9 cellular contexts compared by ENCODE assay signal in genomic region chr16:16075463-16076399, GRCh38.
A peak's percentile ranks its signal among the peaks of the same experiment; 100 is the strongest.
DNase-seq lines count a peak whose midpoint lies in the region; ATAC-seq, FAIRE-seq and TF ChIP-seq lines count a peak whose summit lies in the region.
"Had no signal": no experiment of that assay in that cellular context is flagged by ENCODE, and none has a peak within 500 bp of the region (broad histone marks: within the 10 kb centered on the region; RNA-seq: fewer than 3 reads in every experiment).

No MANE protein-coding gene starts in this region.

- H4K20me1 ChIP-seq in K562 (replicated peaks; ENCODE audit: control insufficient read depth, insufficient read depth, low read length): no peaks in the 10 kb centered on the region

- H2AFZ ChIP-seq in K562 (ENCODE audit: low read depth, low read length): no peak overlapping the region

- no peak for TF ChIP-seq RAD21 in K562 (CRISPR knock-in tag; conservative IDR thresholded peaks at IDR 0.05 in 1 of 2, IDR thresholded peaks at IDR 0.05 in 1 of 2)

- H3K9ac ChIP-seq in K562 (ENCODE audit: insufficient read depth in 1 of 2, low read depth in 2 of 2, low read length in 2 of 2): 0 out of 4 replicates have a peak overlapping the region, but pooled peaks of 1 of the 2 experiments have one; percentile 65

- no TSS peak for BruUV-seq in K562 (replicated peaks; lab: Mats Ljungman, UMichigan)

- TF ChIP-seq POLR2A in K562 (conservative IDR thresholded peaks at IDR 0.05): no peak
- no peak for TF ChIP-seq POLR2A in lower leg skin (IDR thresholded peaks at IDR 0.05)
- TF ChIP-seq POLR2A in testis (IDR thresholded peaks at IDR 0.05): no peak

- H3K27ac ChIP-seq in KOPT-K1 (ENCODE audit: low read depth, low read length, poor library complexity, severe bottlenecking) (peak overlapping the region; percentile 70), K562 (ENCODE audit: extremely low read depth, low read depth, low read length) (no peak overlapping the region), testis (peak overlapping the region; percentile 31 to 68)
- H3K27ac ChIP-seq: dorsolateral prefrontal cortex had no signal

- H3K4me1 ChIP-seq in K562 (replicated peaks in 1 of 2; ENCODE audit: control insufficient read depth in 2 of 2, insufficient read depth in 2 of 2, low read length in 2 of 2) (peaks cover 0 to 7% of the 10 kb centered on the region in 2 experiments; a peak in 2 of 5 replicates), testis (peaks cover 59% of the 10 kb centered on the region)

- H3K9me1 ChIP-seq in K562 (ENCODE audit: control insufficient read depth, insufficient read depth, low read length): no peaks in the 10 kb centered on the region

- no peak overlapping the region for H3K4me3 ChIP-seq in K562
- H3K4me3 ChIP-seq in lower leg skin (ENCODE audit: low read depth, poor library complexity, severe bottlenecking): no peak overlapping the region
- no peak overlapping the region for H3K4me3 ChIP-seq in testis
- H3K4me3 ChIP-seq: dorsolateral prefrontal cortex had no signal

- H3K27me3 ChIP-seq in K562 (ENCODE audit: control insufficient read depth in 2 of 2, insufficient read depth in 2 of 2, low read length in 2 of 2) (no peaks in the 10 kb centered on the region), testis (no peaks in the 10 kb centered on the region)
- H3K27me3 ChIP-seq: dorsolateral prefrontal cortex had no signal

- CTCF ChIA-PET in K562 (lab: Yijun Ruan, JAX; ENCODE audit: low intra/inter-chr PET ratio): no interaction called here

- no peak for DNase-seq in K562 (ENCODE audit: extremely low read depth in 1 of 4, low spot score in 3 of 4)
- DNase-seq in lower leg skin (ENCODE audit: low spot score in 2 of 2): peak; percentile 58 to 90
- peak; percentile 77 for DNase-seq in testis
- no peak for DNase-seq in NCI-H774 (lab: John Stamatoyannopoulos, UW)
- DNase-seq in GOT3 (lab: John Stamatoyannopoulos, UW): no peak
- DNase-seq: NCI-H2107 had no signal

- no peak for ATAC-seq in K562
- no peak for ATAC-seq in GM18909 (IDR thresholded peaks at IDR 0.05; ENCODE audit: poor library complexity, unreplicated experiment)

- no peak for TF ChIP-seq CTCF in K562 (IDR thresholded peaks at IDR 0.05 in 2 of 3, conservative IDR thresholded peaks at IDR 0.05 in 1 of 3; ENCODE audit: insufficient read depth in 2 of 3, low read depth in 1 of 3, low read length in 3 of 3)
- no peak for TF ChIP-seq CTCF in lower leg skin (IDR thresholded peaks at IDR 0.05)
- TF ChIP-seq CTCF in testis (IDR thresholded peaks at IDR 0.05): no peak

- intact Hi-C loops in K562 (cut with micrococcal nuclease) (no loop called here), lower leg skin (cut with DNase I; ENCODE audit: low total_unique reads) (no loop called here), testis (cut with DNase I; ENCODE audit: low total_unique reads) (no loop called here)

- H3K79me2 ChIP-seq in K562 (ENCODE audit: control insufficient read depth, insufficient read depth, low read length): no peaks in the 10 kb centered on the region

- H3K9me3 ChIP-seq in KOPT-K1 (ENCODE audit: insufficient read depth, low read length, poor library complexity, severe bottlenecking) (no peaks in the 10 kb centered on the region), K562 (replicated peaks; ENCODE audit: control insufficient read depth, insufficient read depth, low read depth, low read length) (no peaks in the 10 kb centered on the region), testis (no peaks in the 10 kb centered on the region)

- TF ChIP-seq EP300 in K562 (IDR thresholded peaks at IDR 0.05; ENCODE audit: low read length): no peak

- POLR2A ChIA-PET in K562 (lab: Yijun Ruan, JAX): interaction anchor here (0.6 kb wide), 1 partner anchor 9 kb away, joined by 3 read pairs; no protein-coding TSS in a partner anchor

- H3K36me3 ChIP-seq in KOPT-K1 (ENCODE audit: insufficient read depth, low read length): peaks cover 94% of the 10 kb centered on the region
- H3K36me3 ChIP-seq in K562 (ENCODE audit: control insufficient read depth, insufficient read depth, low read length): peaks cover 73% of the 10 kb centered on the region; the same call in 2 of the 3 replicates
- no peaks in the 10 kb centered on the region for H3K36me3 ChIP-seq in testis (ENCODE audit: low read depth, missing control alignments)

- H3K4me2 ChIP-seq in K562 (ENCODE audit: insufficient read depth, low read length): no peak overlapping the region

- in situ Hi-C loops in K562 (cut with MboI): no loop called here

- WGBS in K562 (ENCODE audit: insufficient coverage, low coverage, missing lambda C conversion rate): 95% methylated on average over 26 of the region's 29 CpGs
- WGBS in lower leg skin, 2 donors: 82 to 83% methylated on average over 29 of the region's 29 CpGs
- WGBS in testis, 2 donors: 58 to 70% methylated on average over 21 to 29 of the region's 29 CpGs

- no peak for FAIRE-seq in K562 (lab: Jason Lieb, UNC)

TF ChIP-seq in K562, 482 proteins besides CTCF, POLR2A, EP300 and RAD21:
- TF ChIP-seq POLR2G (IDR thresholded peaks at IDR 0.05; ENCODE audit: low read depth, low read length): peak; percentile 2; the same call in 1 of the 2 replicates
- TF ChIP-seq, protein P1, sequence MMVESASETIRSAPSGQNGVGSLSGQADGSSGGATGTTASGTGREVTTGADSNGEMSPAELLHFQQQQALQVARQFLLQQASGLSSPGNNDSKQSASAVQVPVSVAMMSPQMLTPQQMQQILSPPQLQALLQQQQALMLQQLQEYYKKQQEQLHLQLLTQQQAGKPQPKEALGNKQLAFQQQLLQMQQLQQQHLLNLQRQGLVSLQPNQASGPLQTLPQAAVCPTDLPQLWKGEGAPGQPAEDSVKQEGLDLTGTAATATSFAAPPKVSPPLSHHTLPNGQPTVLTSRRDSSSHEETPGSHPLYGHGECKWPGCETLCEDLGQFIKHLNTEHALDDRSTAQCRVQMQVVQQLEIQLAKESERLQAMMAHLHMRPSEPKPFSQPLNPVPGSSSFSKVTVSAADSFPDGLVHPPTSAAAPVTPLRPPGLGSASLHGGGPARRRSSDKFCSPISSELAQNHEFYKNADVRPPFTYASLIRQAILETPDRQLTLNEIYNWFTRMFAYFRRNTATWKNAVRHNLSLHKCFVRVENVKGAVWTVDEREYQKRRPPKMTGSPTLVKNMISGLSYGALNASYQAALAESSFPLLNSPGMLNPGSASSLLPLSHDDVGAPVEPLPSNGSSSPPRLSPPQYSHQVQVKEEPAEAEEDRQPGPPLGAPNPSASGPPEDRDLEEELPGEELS (CRISPR knock-in tag; IDR thresholded peaks at IDR 0.05; ENCODE audit: borderline replicate concordance): no peak
TF ChIP-seq in K562: peak in this region for 1.

Comparison
In these comparisons a context has a peak if more than half of its experiments do, and no peak if none do; other contexts are left out.
1. DNase-seq: peak in lower leg skin (2 of 2) and testis (single experiment); none in K562 (0 of 4), NCI-H774 (single experiment) and GOT3 (single experiment).